ENCODE assay signal across 1 cellular context in the genomic region with DNA sequence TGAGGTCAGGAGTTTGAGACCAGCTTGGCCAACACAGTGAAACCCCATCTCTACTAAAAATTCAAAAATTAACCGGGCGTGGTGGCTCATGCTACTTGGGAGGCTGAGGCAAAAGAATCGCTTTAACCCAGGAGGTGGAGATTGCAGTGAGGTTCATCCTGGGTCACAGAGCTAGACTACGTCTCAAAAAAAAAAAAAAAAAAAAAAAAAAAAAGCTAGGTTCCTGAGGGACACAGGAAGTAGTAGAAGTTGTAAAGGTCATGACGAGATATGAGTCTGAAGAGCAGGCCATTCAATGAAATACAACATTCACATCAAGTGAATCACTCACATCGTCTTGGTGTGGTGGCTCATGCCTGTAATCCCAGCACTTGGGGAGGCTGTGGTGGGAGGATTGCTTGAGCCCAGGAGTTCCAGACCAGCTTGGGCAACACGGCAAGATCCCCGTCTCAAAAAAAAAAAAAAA.
TF ChIP-seq lines count a peak whose summit lies in the region.

No MANE protein-coding gene starts in this region.

TF ChIP-seq in SK-N-SH, 30 proteins besides CTCF, POLR2A, EP300 and RAD21:
- TF ChIP-seq RXRA (IDR thresholded peaks at IDR 0.05; ENCODE audit: borderline replicate concordance, low read depth) (0 out of 2 replicates have a peak, but pooled peaks have one; percentile 34), GABPA (IDR thresholded peaks at IDR 0.05; ENCODE audit: low read depth) (peak; percentile 73), TAF1 (IDR thresholded peaks at IDR 0.05; ENCODE audit: borderline replicate concordance, low read depth, low read length) (peak; percentile 32; the same call in 1 of the 2 replicates), JUND (IDR thresholded peaks at IDR 0.05) (peak; percentile 51), FOSL2 (IDR thresholded peaks at IDR 0.05; ENCODE audit: borderline replicate concordance, low read depth) (peak; percentile 55; the same call in 1 of the 2 replicates), SIN3A (IDR thresholded peaks at IDR 0.05; ENCODE audit: borderline replicate concordance, low read depth, low read length) (0 out of 2 replicates have a peak, but pooled peaks have one; percentile 10), YY1 (IDR thresholded peaks at IDR 0.05; ENCODE audit: low read depth) (0 out of 2 replicates have a peak, but pooled peaks have one; percentile 37)
